ENCODE assay signal across 8 cellular contexts in the genomic region with DNA sequence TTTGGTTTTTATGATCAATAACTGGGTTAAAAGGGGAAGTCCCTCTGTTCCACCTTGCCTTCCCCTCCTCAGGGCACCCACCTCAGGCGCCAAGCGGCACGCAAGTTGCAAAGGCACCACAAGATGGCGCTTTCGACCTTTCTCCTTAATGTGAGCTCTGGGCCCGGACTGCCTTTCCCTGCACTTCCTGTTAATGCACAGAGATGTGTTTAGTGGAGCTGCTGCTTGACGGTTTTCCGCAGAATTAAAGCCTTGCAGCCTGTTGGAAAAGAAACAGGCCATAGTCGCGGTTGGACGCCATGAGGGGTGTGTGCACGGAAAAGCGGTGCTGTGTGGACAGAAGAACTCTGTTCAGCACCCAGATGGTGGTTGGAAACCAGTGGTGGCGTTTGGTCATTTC. TPM values are rescaled to one million over a fixed set of nuclear protein-coding genes. Genes with fewer than 3 reads are reported as not detected.
DNase-seq lines count a peak whose midpoint lies in the region; ATAC-seq and TF ChIP-seq lines count a peak whose summit lies in the region.

No MANE protein-coding gene starts in this region.

- POLR2A ChIA-PET in BJ (lab: Charles Lee) = interaction anchor here (0.9 kb wide), 1 partner anchor 270 kb away, joined by 4 read pairs; no protein-coding TSS in a partner anchor

- intact Hi-C loops in lower lobe of right lung (cut with DNase I) = no loop called here

- H3K36me3 ChIP-seq in BJ (ENCODE audit: control insufficient read depth, insufficient read depth, low read length) = no peaks in the 10 kb centered on the region
- no peaks in the 10 kb centered on the region for H3K36me3 ChIP-seq in lower lobe of right lung

- TF ChIP-seq CTCF in BJ (IDR thresholded peaks at IDR 0.05; ENCODE audit: insufficient read depth, low read depth, low read length) = peak; percentile 92
- peak; percentile 96 for TF ChIP-seq CTCF in choroid plexus epithelial cell (conservative IDR thresholded peaks at IDR 0.05; ENCODE audit: low read depth, low read length)
- TF ChIP-seq CTCF in lower lobe of right lung (IDR thresholded peaks at IDR 0.05) = peak; percentile 80

- ATAC-seq in GM18907 (IDR thresholded peaks at IDR 0.05; ENCODE audit: unreplicated experiment) = peak; percentile 94
- ATAC-seq in HG03103 (IDR thresholded peaks at IDR 0.05; ENCODE audit: low read depth, unreplicated experiment) = peak; percentile 97
- ATAC-seq in lower lobe of right lung = peak; percentile 87 to 88

- no peak overlapping the region for H3K4me3 ChIP-seq in BJ (ENCODE audit: low read depth, low read length)
- no peak overlapping the region for H3K4me3 ChIP-seq in choroid plexus epithelial cell (ENCODE audit: low read depth, low read length)
- H3K4me3 ChIP-seq in lower lobe of right lung = no peak overlapping the region

- H3K27ac ChIP-seq in lower lobe of right lung = no peak overlapping the region

- CTCF ChIA-PET in BJ (lab: Yijun Ruan, JAX) = interaction anchor here (0.9 to 38.0 kb wide), 25 partner anchors 9 to 653 kb away, joined by 3 to 1147 read pairs (median 4); partner anchors contain the start of genes CXCL14, DCANP1, SLC25A48 and TIFAB

- DNase-seq in BJ (ENCODE audit: low read depth) (no peak), NCI-H2227 (lab: John Stamatoyannopoulos, UW; ENCODE audit: unreplicated experiment) (peak; percentile 83), choroid plexus epithelial cell (ENCODE audit: low read depth) (peak; percentile 86), lower lobe of right lung (peak; percentile 80)
- DNase-seq in activated CD4-positive, CD25-positive, alpha-beta regulatory T cell treated with anti-CD3 and anti-CD28 coated beads, Interleukin-2, amount 50 U/mL, for 72 hours = peak; percentile 69
- peak; percentile 37 for DNase-seq in stimulated activated CD8-positive, alpha-beta memory T cell treated with anti-CD3 and anti-CD28 coated beads, Interleukin-15, amount 100 ng/mL, for 24 hours (ENCODE audit: low read depth)

- peaks cover 6% of the 10 kb centered on the region for H3K4me1 ChIP-seq in lower lobe of right lung

- no peaks in the 10 kb centered on the region for H3K9me3 ChIP-seq in lower lobe of right lung

- H3K27me3 ChIP-seq in BJ (ENCODE audit: control insufficient read depth, insufficient read depth, low read length) (peaks cover 7% of the 10 kb centered on the region; the same call in 1 of the 2 replicates), lower lobe of right lung (ENCODE audit: low read depth) (peaks cover 13% of the 10 kb centered on the region)

RNA-seq across cellular contexts. Expression of gene CXCL14, which starts 17.9 kb away (rescaled TPM):
- polyA plus RNA-seq in BJ (2011; rRNA removed) = 1.5 and 1.6 TPM in 2 replicates
- polyA minus RNA-seq in BJ (2011; rRNA and poly(A)+ RNA removed) = 0.31 TPM in 1 of 2 replicates, not detected in the other
- total RNA-seq in lower lobe of right lung = 42.4 TPM

RNA-seq across cellular contexts. Expression of gene NEUROG1, which starts 25.1 kb away (rescaled TPM):
- polyA plus RNA-seq in BJ (2011; rRNA removed) = not detected in 2 replicates
- not detected in 2 replicates for polyA minus RNA-seq in BJ (2011; rRNA and poly(A)+ RNA removed)
- not detected for total RNA-seq in lower lobe of right lung
